In genomic region chr12:126537961-126538530, GRCh38 we compare ENCODE assay signal across 18 cellular contexts.
A peak's percentile ranks its signal among the peaks of the same experiment; 100 is the strongest.
DNase-seq lines count a peak whose midpoint lies in the region; ATAC-seq and TF ChIP-seq lines count a peak whose summit lies in the region.
"Had no signal": no experiment of that assay in that cellular context is flagged by ENCODE, and none has a peak within 500 bp of the region (broad histone marks: within the 10 kb centered on the region; RNA-seq: fewer than 3 reads in every experiment).

No MANE protein-coding gene starts in this region.

- no peaks in the 10 kb centered on the region for H4K20me1 ChIP-seq in GM23338 (replicated peaks; ENCODE audit: insufficient read depth)
- H4K20me1 ChIP-seq: BLaER1 had no signal

- no CpG with 5 or more reads among the region's 3 CpGs for WGBS in mesendoderm (ENCODE audit: extremely low coverage, insufficient coverage, low lambda C conversion rate)

- no peak overlapping the region for H2BK15ac ChIP-seq in mesendoderm (replicated peaks; ENCODE audit: low read depth)

- H3F3A ChIP-seq in GM23338 (replicated peaks; ENCODE audit: low read depth) = no peaks in the 10 kb centered on the region

- no peaks in the 10 kb centered on the region for H3K36me3 ChIP-seq in mesendoderm (ENCODE audit: control insufficient read depth, insufficient read depth, low read length)
- H3K36me3 ChIP-seq in GM23338 (ENCODE audit: insufficient read depth) = no peaks in the 10 kb centered on the region
- H3K36me3 ChIP-seq: BLaER1, HAP-1 had no signal

- peaks cover 2% of the 10 kb centered on the region for H3K27me3 Mint-ChIP-seq in GM23338 (ENCODE audit: insufficient read depth, low read depth, poor library complexity)
- H3K27me3 Mint-ChIP-seq: CD4-positive, alpha-beta memory T cell had no signal

- in situ Hi-C loops in astrocyte of the spinal cord (cut with HindIII; ENCODE audit: low sequenced_read_pairs) = no loop called here

- H2AK5ac ChIP-seq in mesendoderm (ENCODE audit: low read length) = no peak overlapping the region

- H3K9ac ChIP-seq in mesendoderm (ENCODE audit: low read length) = no peak overlapping the region
- H3K9ac ChIP-seq: BLaER1 had no signal

- H3K9me3 Mint-ChIP-seq in GM23338 = peaks cover 97% of the 10 kb centered on the region

- H4K5ac ChIP-seq in mesendoderm (ENCODE audit: low read length) = no peak overlapping the region

- no peak overlapping the region for H3K18ac ChIP-seq in mesendoderm (ENCODE audit: low read length)

- H3K4me1 ChIP-seq in mesendoderm (ENCODE audit: control insufficient read depth, low read depth, low read length) = no peaks in the 10 kb centered on the region
- H3K4me1 ChIP-seq in GM23338 (ENCODE audit: insufficient read depth) = no peaks in the 10 kb centered on the region
- H3K4me1 ChIP-seq: A549, BLaER1, HAP-1 had no signal

- no peaks in the 10 kb centered on the region for H3K79me1 ChIP-seq in mesendoderm (ENCODE audit: low read length)

- no peak overlapping the region for H3K4me3 ChIP-seq in AG10803 (ENCODE audit: low read length)
- H3K4me3 ChIP-seq in astrocyte of the spinal cord (ENCODE audit: low read depth, low read length) = no peak overlapping the region
- no peak overlapping the region for H3K4me3 ChIP-seq in mesendoderm (ENCODE audit: low read length)
- H3K4me3 ChIP-seq in GM23338 = no peak overlapping the region
- H3K4me3 ChIP-seq: A549, BLaER1, GM12878, HAP-1 had no signal

- H2BK120ac ChIP-seq in mesendoderm (ENCODE audit: low read depth, low read length) = no peak overlapping the region

- no peak overlapping the region for H2BK5ac ChIP-seq in mesendoderm (ENCODE audit: low read length)

- H3K4me1 Mint-ChIP-seq in GM23338 = no peaks in the 10 kb centered on the region
- H3K4me1 Mint-ChIP-seq: CD14-positive monocyte; CD4-positive, alpha-beta memory T cell had no signal

- no peaks in the 10 kb centered on the region for H3K79me2 ChIP-seq in mesendoderm (ENCODE audit: control insufficient read depth, insufficient read depth, low read length)
- no peaks in the 10 kb centered on the region for H3K79me2 ChIP-seq in GM23338 (replicated peaks; ENCODE audit: insufficient read depth)

- no peak overlapping the region for H3K27ac Mint-ChIP-seq in GM23338
- H3K27ac Mint-ChIP-seq: CD4-positive, alpha-beta memory T cell had no signal

- no peak overlapping the region for H3K23ac ChIP-seq in mesendoderm (ENCODE audit: low read length)

- no peaks in the 10 kb centered on the region for H3K27me3 ChIP-seq in mesendoderm (ENCODE audit: insufficient read depth, low read length, poor library complexity)
- H3K27me3 ChIP-seq in GM23338 (ENCODE audit: insufficient read depth) = no peaks in the 10 kb centered on the region
- H3K27me3 ChIP-seq: BLaER1 had no signal

- peak; percentile 23 for DNase-seq in AG10803 (ENCODE audit: low read depth)
- DNase-seq in astrocyte of the spinal cord (ENCODE audit: low read depth, low spot score) = peak; percentile 57
- peak; percentile 28 for DNase-seq in fibroblast of peridontal ligament (ENCODE audit: extremely low read depth)
- DNase-seq in glomerular visceral epithelial cell (ENCODE audit: extremely low spot score) = peak; percentile 16
- DNase-seq in mesendoderm = no peak
- no peak for DNase-seq in NCI-H2227 (lab: John Stamatoyannopoulos, UW; ENCODE audit: unreplicated experiment)
- DNase-seq in GM23338 (ENCODE audit: low spot score) = no peak
- DNase-seq: Calu3; CD4-positive, alpha-beta memory T cell; DMS79 treated with DMSO at 0.1 percent for 48 hours; EL had no signal

- H2AFZ ChIP-seq in GM23338 = no peak overlapping the region

- peaks cover 17% of the 10 kb centered on the region; the same call in 2 of the 3 replicates for H3K36me3 Mint-ChIP-seq in GM23338 (ENCODE audit: low read depth)
- H3K36me3 Mint-ChIP-seq: CD14-positive monocyte; CD4-positive, alpha-beta memory T cell had no signal

- no peak overlapping the region for H3K4ac ChIP-seq in mesendoderm (ENCODE audit: low read depth, low read length)

- H3K4me2 ChIP-seq in mesendoderm (ENCODE audit: low read length) (no peak overlapping the region), GM23338 (no peak overlapping the region)
- H3K4me2 ChIP-seq: A549, BLaER1 had no signal

- no peak overlapping the region for H4K8ac ChIP-seq in mesendoderm (ENCODE audit: low read depth, low read length)

- H3K9me2 ChIP-seq in GM23338 (ENCODE audit: insufficient read depth) = no peaks in the 10 kb centered on the region

- no peak overlapping the region for H3K4me3 Mint-ChIP-seq in GM23338
- H3K4me3 Mint-ChIP-seq: CD14-positive monocyte had no signal

- H3K27ac ChIP-seq in mesendoderm (ENCODE audit: low read depth, low read length) = no peak overlapping the region
- no peak overlapping the region for H3K27ac ChIP-seq in GM23338 (ENCODE audit: low read depth)
- H3K27ac ChIP-seq: 22Rv1, A549, BLaER1 had no signal

- H3K56ac ChIP-seq in mesendoderm (ENCODE audit: low read length) = no peak overlapping the region

- no peak for TF ChIP-seq CTCF in AG10803 (conservative IDR thresholded peaks at IDR 0.05; ENCODE audit: low read length)
- no peak for TF ChIP-seq CTCF in astrocyte of the spinal cord (IDR thresholded peaks at IDR 0.05; ENCODE audit: low read depth, low read length)
- TF ChIP-seq CTCF in GM23338 (conservative IDR thresholded peaks at IDR 0.05; ENCODE audit: low read depth in 2 of 2) = no peak

- ATAC-seq in GM23338 (no peak), GM18907 (IDR thresholded peaks at IDR 0.05; ENCODE audit: unreplicated experiment) (no peak)
- ATAC-seq: A549, GM12878 had no signal

TF ChIP-seq in GM23338, 12 proteins besides CTCF, POLR2A, EP300 and RAD21 (continues in another document):
- TF ChIP-seq NANOG (IDR thresholded peaks at IDR 0.05; ENCODE audit: borderline replicate concordance) (no peak), ZNF462 (CRISPR knock-in tag; IDR thresholded peaks at IDR 0.05) (no peak), ZNF331 (CRISPR knock-in tag; IDR thresholded peaks at IDR 0.05; ENCODE audit: low read depth) (no peak)

Comparison
In these comparisons a context has a peak if more than half of its experiments do, and no peak if none do; other contexts are left out.
1. DNase-seq: peak in AG10803 (single experiment), astrocyte of the spinal cord (single experiment), fibroblast of peridontal ligament (single experiment) and glomerular visceral epithelial cell (single experiment); none in mesendoderm (single experiment), NCI-H2227 (single experiment) and GM23338 (single experiment).